In the genomic region with DNA sequence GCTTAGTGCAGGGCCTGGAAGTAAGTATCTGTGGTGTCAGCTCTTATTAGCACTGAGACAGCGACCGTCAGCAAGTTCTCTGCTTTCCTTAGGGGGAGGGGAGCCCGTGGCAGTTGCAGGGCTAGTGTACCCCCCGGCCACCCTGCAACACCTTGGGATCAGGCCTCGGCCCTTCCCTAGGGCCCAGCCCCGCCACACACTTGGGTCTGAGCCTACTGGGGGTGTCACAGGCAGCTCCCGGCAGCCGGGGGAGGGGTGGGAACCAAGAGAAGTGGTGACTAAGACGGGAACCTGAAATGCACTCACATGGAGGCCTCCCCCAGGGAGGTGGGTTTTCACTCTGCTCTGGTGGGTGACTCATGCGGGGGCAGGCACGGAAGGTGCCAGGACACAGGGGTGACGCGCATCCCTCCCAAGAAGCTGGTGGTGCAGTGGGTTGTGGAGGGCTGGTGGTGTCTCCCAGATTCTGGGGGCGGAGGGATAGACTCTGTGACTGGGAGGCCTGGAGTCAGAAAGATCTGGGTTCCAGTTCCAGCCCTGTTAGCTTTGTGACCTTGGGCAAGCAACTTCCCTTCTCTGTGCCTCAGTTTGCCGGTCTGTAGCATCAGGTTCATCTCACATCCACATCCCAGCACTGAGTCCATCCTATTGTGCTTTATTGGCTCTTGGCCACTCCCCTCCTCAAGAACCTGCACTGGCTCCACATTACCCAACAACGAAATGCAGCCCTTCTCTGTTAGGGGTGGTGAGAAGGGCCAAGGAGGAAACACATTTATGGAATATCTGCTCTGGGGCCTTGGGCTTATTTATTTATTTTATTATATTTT, we compare ENCODE assay signal across 1 cellular context.
A peak's percentile ranks its signal among the peaks of the same experiment; 100 is the strongest.
TF ChIP-seq lines count a peak whose summit lies in the region.

No MANE protein-coding gene starts in this region.

TF ChIP-seq in HEK293, 187 proteins besides CTCF, POLR2A, EP300 and RAD21 (continued from another document):
- TF ChIP-seq ZBTB10 (tag by site-specific recombination; IDR thresholded peaks at IDR 0.05) (no peak), EGR2 (tag by site-specific recombination; IDR thresholded peaks at IDR 0.05; ENCODE audit: low read depth) (peak; percentile 96), ZNF274 (IDR thresholded peaks at IDR 0.05; ENCODE audit: low read length) (no peak), ZNF274 (tag by site-specific recombination; IDR thresholded peaks at IDR 0.05; ENCODE audit: borderline replicate concordance) (no peak), ZNF16 (tag by site-specific recombination; IDR thresholded peaks at IDR 0.05; ENCODE audit: low read depth) (peak; percentile 89), ZNF629 (tag by site-specific recombination; IDR thresholded peaks at IDR 0.05) (peak; percentile 60; the same call in 1 of the 2 replicates), ZNF26 (tag by site-specific recombination; IDR thresholded peaks at IDR 0.05) (no peak), GLIS2 (tag by site-specific recombination; IDR thresholded peaks at IDR 0.05) (peak; percentile 68)
- TF ChIP-seq, protein P1, sequence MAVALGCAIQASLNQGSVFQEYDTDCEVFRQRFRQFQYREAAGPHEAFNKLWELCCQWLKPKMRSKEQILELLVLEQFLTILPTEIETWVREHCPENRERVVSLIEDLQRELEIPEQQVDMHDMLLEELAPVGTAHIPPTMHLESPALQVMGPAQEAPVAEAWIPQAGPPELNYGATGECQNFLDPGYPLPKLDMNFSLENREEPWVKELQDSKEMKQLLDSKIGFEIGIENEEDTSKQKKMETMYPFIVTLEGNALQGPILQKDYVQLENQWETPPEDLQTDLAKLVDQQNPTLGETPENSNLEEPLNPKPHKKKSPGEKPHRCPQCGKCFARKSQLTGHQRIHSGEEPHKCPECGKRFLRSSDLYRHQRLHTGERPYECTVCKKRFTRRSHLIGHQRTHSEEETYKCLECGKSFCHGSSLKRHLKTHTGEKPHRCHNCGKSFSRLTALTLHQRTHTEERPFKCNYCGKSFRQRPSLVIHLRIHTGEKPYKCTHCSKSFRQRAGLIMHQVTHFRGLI (tag by site-specific recombination; IDR thresholded peaks at IDR 0.05), result peak; percentile 69; the same call in 1 of the 2 replicates
- TF ChIP-seq, protein P2, sequence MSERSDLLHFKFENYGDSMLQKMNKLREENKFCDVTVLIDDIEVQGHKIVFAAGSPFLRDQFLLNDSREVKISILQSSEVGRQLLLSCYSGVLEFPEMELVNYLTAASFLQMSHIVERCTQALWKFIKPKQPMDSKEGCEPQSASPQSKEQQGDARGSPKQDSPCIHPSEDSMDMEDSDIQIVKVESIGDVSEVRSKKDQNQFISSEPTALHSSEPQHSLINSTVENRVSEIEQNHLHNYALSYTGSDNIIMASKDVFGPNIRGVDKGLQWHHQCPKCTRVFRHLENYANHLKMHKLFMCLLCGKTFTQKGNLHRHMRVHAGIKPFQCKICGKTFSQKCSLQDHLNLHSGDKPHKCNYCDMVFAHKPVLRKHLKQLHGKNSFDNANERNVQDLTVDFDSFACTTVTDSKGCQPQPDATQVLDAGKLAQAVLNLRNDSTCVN (tag by site-specific recombination; optimal IDR thresholded peaks at IDR 0.05), result peak; percentile 12
